8 cellular contexts compared by ENCODE assay signal in the genomic region with DNA sequence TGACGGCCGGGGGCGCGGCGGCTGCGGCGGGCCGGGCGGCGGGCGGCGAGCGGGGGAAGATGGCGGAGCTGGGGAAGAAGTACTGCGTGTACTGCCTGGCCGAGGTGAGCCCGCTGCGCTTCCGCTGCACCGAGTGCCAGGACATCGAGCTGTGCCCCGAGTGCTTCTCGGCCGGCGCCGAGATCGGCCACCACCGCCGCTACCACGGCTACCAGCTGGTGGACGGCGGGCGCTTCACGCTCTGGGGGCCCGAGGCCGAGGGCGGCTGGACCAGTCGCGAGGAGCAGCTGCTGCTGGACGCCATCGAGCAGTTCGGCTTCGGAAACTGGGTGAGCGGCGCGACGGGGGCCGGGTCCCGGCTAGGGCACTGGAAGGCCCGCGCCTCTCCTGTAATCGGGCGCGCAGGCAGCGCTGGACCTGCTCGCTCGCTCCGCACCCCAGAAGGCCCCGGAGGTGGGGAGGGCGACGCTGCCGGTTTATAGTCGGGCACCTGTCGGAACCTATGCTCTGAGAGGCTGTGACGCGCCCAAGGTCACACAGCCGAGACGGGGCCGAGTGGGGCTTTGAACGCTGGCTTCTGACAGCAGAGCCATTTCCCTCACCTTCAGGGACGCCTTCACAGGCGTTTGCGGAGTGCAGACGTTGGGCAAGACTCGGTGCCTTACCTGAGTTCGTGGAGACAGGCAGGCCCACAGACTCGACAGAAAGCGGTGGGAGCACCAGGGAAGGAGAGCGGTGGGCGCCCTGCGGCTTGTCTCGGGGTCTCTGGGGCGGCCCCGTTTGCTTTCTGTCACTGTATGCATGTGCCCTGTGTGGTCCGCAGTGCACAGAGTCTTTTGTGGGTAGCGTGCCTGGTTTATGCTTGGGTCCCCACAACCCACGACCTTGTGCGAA. TPM values are rescaled to one million over a fixed set of nuclear protein-coding genes. Genes with fewer than 3 reads are reported as not detected.
DNase-seq lines count a peak whose midpoint lies in the region; ATAC-seq and TF ChIP-seq lines count a peak whose summit lies in the region.

No MANE protein-coding gene starts in this region.

- no peaks in the 10 kb centered on the region for H4K20me1 ChIP-seq in KMS-11 (ENCODE audit: insufficient read depth)

- intact Hi-C loops in dorsolateral prefrontal cortex (cut with DNase I), result loop anchor here (1.0 to 10.0 kb wide), 8 partner anchors 24 to 261 kb away; a partner anchor contains a TSS

- H3K4me3 Mint-ChIP-seq in mesothelial cell of epicardium, result peak overlapping the region; percentile 83

- POLR2A ChIA-PET in GM10248 (lab: Yijun Ruan, JAX), result interaction anchor here (0.6 to 1.3 kb wide), 4 partner anchors 24 to 435 kb away, joined by 3 to 16 read pairs (median 4); a partner anchor contains a TSS

- peaks cover 8% of the 10 kb centered on the region for H3K27me3 Mint-ChIP-seq in mesothelial cell of epicardium (ENCODE audit: low read depth)

- peak; percentile 7 for ATAC-seq in GM21619 (IDR thresholded peaks at IDR 0.05; ENCODE audit: unreplicated experiment)

- peak overlapping the region; percentile 57; the same call in 1 of the 2 replicates for H3K9ac ChIP-seq in KMS-11

- peak overlapping the region; percentile 44 for H3K27ac Mint-ChIP-seq in mesothelial cell of epicardium

- DNase-seq in ELR (ENCODE audit: low read depth) (peak; percentile 47), dorsolateral prefrontal cortex (peak in 3 of 10 donors; percentile 14 to 62 (median 39)), mesothelial cell of epicardium (ENCODE audit: low spot score in 2 of 2, unreplicated experiment in 2 of 2) (peak in 1 of 2 experiments; percentile 61), GM10248 (ENCODE audit: extremely low spot score) (no peak)
- peak; percentile 55 for DNase-seq in activated CD4-positive, alpha-beta T cell treated with anti-CD3 and anti-CD28 coated beads, Interleukin-2, amount 50 U/mL, for 1 hour
- peak; percentile 38 to 69 (median 62) for DNase-seq in stimulated activated naive CD4-positive, alpha-beta T cell (lab: John Stamatoyannopoulos, UW)

- H3K4me1 ChIP-seq in KMS-11 (ENCODE audit: low read depth, poor library complexity, severe bottlenecking), result peaks cover 34% of the 10 kb centered on the region

- CTCF ChIA-PET in GM10248 (lab: Yijun Ruan, JAX), result interaction anchor here (0.9 to 7.1 kb wide), 26 partner anchors 9 to 369 kb away, joined by 3 to 115 read pairs (median 6); a partner anchor contains a TSS

- no peaks in the 10 kb centered on the region for H3K27me3 ChIP-seq in KMS-11 (ENCODE audit: insufficient read depth, low read depth)
- H3K27me3 ChIP-seq in dorsolateral prefrontal cortex, result no peaks in the 10 kb centered on the region

- peaks cover 5% of the 10 kb centered on the region for H3K36me3 Mint-ChIP-seq in mesothelial cell of epicardium

- H3K4me1 Mint-ChIP-seq in mesothelial cell of epicardium, result peaks cover 31% of the 10 kb centered on the region

- peak overlapping the region; percentile 44; the same call in 1 of the 2 replicates for H2AFZ ChIP-seq in KMS-11 (ENCODE audit: low read depth)

- peak overlapping the region; percentile 54 for H3K4me2 ChIP-seq in KMS-11

- H3K79me2 ChIP-seq in KMS-11 (ENCODE audit: insufficient read depth, low read depth), result peaks cover 31% of the 10 kb centered on the region; the same call in 1 of the 2 replicates

- no peak for TF ChIP-seq CTCF in KMS-11 (conservative IDR thresholded peaks at IDR 0.05; ENCODE audit: low read depth, low read length)
- no peak for TF ChIP-seq CTCF in dorsolateral prefrontal cortex (IDR thresholded peaks at IDR 0.05 in 54 of 56, conservative IDR thresholded peaks at IDR 0.05 in 2 of 56; ENCODE audit: low read depth in 1 of 56, partially characterized antibody in 56 of 56)
- no peak for TF ChIP-seq CTCF in mesothelial cell of epicardium (IDR thresholded peaks at IDR 0.05; ENCODE audit: unreplicated experiment)
- no peak for TF ChIP-seq CTCF in GM10248 (IDR thresholded peaks at IDR 0.05; ENCODE audit: control extremely low read depth, extremely low read depth, low read depth, missing control alignments)

- H3K4me3 ChIP-seq in KMS-11 (IDR thresholded peaks at IDR 0.05; ENCODE audit: insufficient read depth, low read depth, low read length) (no peak overlapping the region), dorsolateral prefrontal cortex (peak overlapping the region; percentile 66 to 100 (median 97))

- H3K27ac ChIP-seq in KMS-11, result no peak overlapping the region; the same call in 1 of the 2 replicates
- H3K27ac ChIP-seq in dorsolateral prefrontal cortex, result peak overlapping the region in 56 of 59 donors; percentile 39 to 95 (median 82)

- no peaks in the 10 kb centered on the region for H3K9me3 Mint-ChIP-seq in mesothelial cell of epicardium

- no peaks in the 10 kb centered on the region for H3K36me3 ChIP-seq in KMS-11 (ENCODE audit: insufficient read depth)

RNA-seq across cellular contexts. Expression of a gene that starts 0.6 kb away (rescaled TPM):
- total RNA-seq in dorsolateral prefrontal cortex (10 to 100 TPM; 19.6 to 36.0 (median 26.7) TPM), mesothelial cell of epicardium (16.5 to 19.0 TPM (median 17.4 TPM) in 3 replicates)

RNA-seq across cellular contexts. Expression of a gene that starts 24.1 kb away (rescaled TPM):
- total RNA-seq in dorsolateral prefrontal cortex (10 to 100 TPM; 19.1 to 48.6 (median 35.8) TPM), mesothelial cell of epicardium (15.5 to 17.9 TPM (median 17.3 TPM) in 3 replicates)
